In genomic region chr11:27209562-27210005, GRCh38 we compare ENCODE assay signal across 1 cellular context.
TF ChIP-seq lines count a peak whose summit lies in the region.

No MANE protein-coding gene starts in this region.

TF ChIP-seq in HEK293, 187 proteins besides CTCF, POLR2A, EP300 and RAD21 (continued from another document and continues in another):
- TF ChIP-seq ZNF558 (tag by site-specific recombination; IDR thresholded peaks at IDR 0.05): peak; percentile 82
- peak; percentile 54; the same call in 1 of the 2 replicates for TF ChIP-seq ZNF391 (tag by site-specific recombination; IDR thresholded peaks at IDR 0.05; ENCODE audit: borderline replicate concordance, low read depth)
- TF ChIP-seq KLF10 (tag by site-specific recombination; IDR thresholded peaks at IDR 0.05): peak; percentile 89
- TF ChIP-seq ZNF19 (tag by site-specific recombination; IDR thresholded peaks at IDR 0.05; ENCODE audit: low read depth): no peak
- TF ChIP-seq OSR2 (tag by site-specific recombination; IDR thresholded peaks at IDR 0.05): peak; percentile 94
- TF ChIP-seq ZNF324 (tag by site-specific recombination; IDR thresholded peaks at IDR 0.05): 0 out of 2 replicates have a peak, but pooled peaks have one; percentile 59
- no peak for TF ChIP-seq ZNF654 (tag by site-specific recombination; IDR thresholded peaks at IDR 0.05; ENCODE audit: low read depth)
- no peak; the same call in 1 of the 2 replicates for TF ChIP-seq OVOL3 (tag by site-specific recombination; IDR thresholded peaks at IDR 0.05)
- TF ChIP-seq RBAK (tag by site-specific recombination; IDR thresholded peaks at IDR 0.05): no peak
- no peak for TF ChIP-seq ZNF645 (tag by site-specific recombination; IDR thresholded peaks at IDR 0.05)
- peak; percentile 99 for TF ChIP-seq ZEB2 (tag by site-specific recombination; IDR thresholded peaks at IDR 0.05)
- no peak for TF ChIP-seq ZNF791 (tag by site-specific recombination; IDR thresholded peaks at IDR 0.05)
- TF ChIP-seq MZF1 (tag by site-specific recombination; IDR thresholded peaks at IDR 0.05; ENCODE audit: borderline replicate concordance): 0 out of 2 replicates have a peak, but pooled peaks have one; percentile 29
- TF ChIP-seq ZNF416 (tag by site-specific recombination; IDR thresholded peaks at IDR 0.05): no peak
- TF ChIP-seq ZNF513 (tag by site-specific recombination; IDR thresholded peaks at IDR 0.05): peak; percentile 79
- peak; percentile 96 for TF ChIP-seq KLF17 (tag by site-specific recombination; IDR thresholded peaks at IDR 0.05)
- no peak for TF ChIP-seq BCL11B (tag by site-specific recombination; IDR thresholded peaks at IDR 0.05; ENCODE audit: low read depth)
- peak; percentile 68 for TF ChIP-seq ZBTB21 (tag by site-specific recombination; IDR thresholded peaks at IDR 0.05)
- TF ChIP-seq ZNF501 (tag by site-specific recombination; IDR thresholded peaks at IDR 0.05): peak; percentile 50; the same call in 1 of the 2 replicates
- peak; percentile 75; the same call in 1 of the 2 replicates for TF ChIP-seq ZNF561 (tag by site-specific recombination; IDR thresholded peaks at IDR 0.05; ENCODE audit: borderline replicate concordance)
- TF ChIP-seq ZNF704 (tag by site-specific recombination; IDR thresholded peaks at IDR 0.05): no peak
- TF ChIP-seq KLF1 (tag by site-specific recombination; IDR thresholded peaks at IDR 0.05): peak; percentile 86
- no peak for TF ChIP-seq ZNF266 (tag by site-specific recombination; IDR thresholded peaks at IDR 0.05; ENCODE audit: low read depth)
- peak; percentile 79 for TF ChIP-seq PRDM10 (tag by site-specific recombination; IDR thresholded peaks at IDR 0.05)
- no peak for TF ChIP-seq ZNF626 (tag by site-specific recombination; IDR thresholded peaks at IDR 0.05)
- TF ChIP-seq SP3 (tag by site-specific recombination; IDR thresholded peaks at IDR 0.05): 0 out of 2 replicates have a peak, but pooled peaks have one; percentile 26
- TF ChIP-seq ZSCAN4 (tag by site-specific recombination; IDR thresholded peaks at IDR 0.05): peak; percentile 45; the same call in 1 of the 2 replicates
- TF ChIP-seq YY1 (tag by site-specific recombination; IDR thresholded peaks at IDR 0.05): no peak
- no peak for TF ChIP-seq ZFP41 (tag by site-specific recombination; IDR thresholded peaks at IDR 0.05; ENCODE audit: borderline replicate concordance)
- TF ChIP-seq ZNF146 (tag by site-specific recombination; IDR thresholded peaks at IDR 0.05): 0 out of 2 replicates have a peak, but pooled peaks have one; percentile 12
- TF ChIP-seq ZNF488 (tag by site-specific recombination; IDR thresholded peaks at IDR 0.05): no peak
- TF ChIP-seq ZBTB44 (tag by site-specific recombination; IDR thresholded peaks at IDR 0.05): peak; percentile 84
- peak; percentile 50; the same call in 1 of the 2 replicates for TF ChIP-seq ZNF692 (tag by site-specific recombination; IDR thresholded peaks at IDR 0.05)
- peak; percentile 59 for TF ChIP-seq ZIC2 (tag by site-specific recombination; IDR thresholded peaks at IDR 0.05)
- no peak for TF ChIP-seq ZNF138 (tag by site-specific recombination; IDR thresholded peaks at IDR 0.05; ENCODE audit: borderline replicate concordance)
- no peak for TF ChIP-seq GLI4 (tag by site-specific recombination; IDR thresholded peaks at IDR 0.05)
- TF ChIP-seq ZNF214 (tag by site-specific recombination; IDR thresholded peaks at IDR 0.05; ENCODE audit: borderline replicate concordance): no peak
- peak; percentile 83 for TF ChIP-seq GLI2 (tag by site-specific recombination; IDR thresholded peaks at IDR 0.05; ENCODE audit: borderline replicate concordance, low read depth)
- TF ChIP-seq SETDB1 (IDR thresholded peaks at IDR 0.05; ENCODE audit: insufficient read length, low read length): no peak
- no peak for TF ChIP-seq ZBTB20 (tag by site-specific recombination; IDR thresholded peaks at IDR 0.05)
- TF ChIP-seq ZNF112 (tag by site-specific recombination; IDR thresholded peaks at IDR 0.05): no peak
- no peak for TF ChIP-seq ELK4 (IDR thresholded peaks at IDR 0.05; ENCODE audit: borderline replicate concordance, low read depth, low read length)
- TF ChIP-seq ZBTB49 (tag by site-specific recombination; IDR thresholded peaks at IDR 0.05; ENCODE audit: low read depth): no peak
- 0 out of 2 replicates have a peak, but pooled peaks have one; percentile 69 for TF ChIP-seq KLF7 (tag by site-specific recombination; IDR thresholded peaks at IDR 0.05; ENCODE audit: borderline replicate concordance)
